18 cellular contexts compared by ENCODE assay signal in the genomic region with DNA sequence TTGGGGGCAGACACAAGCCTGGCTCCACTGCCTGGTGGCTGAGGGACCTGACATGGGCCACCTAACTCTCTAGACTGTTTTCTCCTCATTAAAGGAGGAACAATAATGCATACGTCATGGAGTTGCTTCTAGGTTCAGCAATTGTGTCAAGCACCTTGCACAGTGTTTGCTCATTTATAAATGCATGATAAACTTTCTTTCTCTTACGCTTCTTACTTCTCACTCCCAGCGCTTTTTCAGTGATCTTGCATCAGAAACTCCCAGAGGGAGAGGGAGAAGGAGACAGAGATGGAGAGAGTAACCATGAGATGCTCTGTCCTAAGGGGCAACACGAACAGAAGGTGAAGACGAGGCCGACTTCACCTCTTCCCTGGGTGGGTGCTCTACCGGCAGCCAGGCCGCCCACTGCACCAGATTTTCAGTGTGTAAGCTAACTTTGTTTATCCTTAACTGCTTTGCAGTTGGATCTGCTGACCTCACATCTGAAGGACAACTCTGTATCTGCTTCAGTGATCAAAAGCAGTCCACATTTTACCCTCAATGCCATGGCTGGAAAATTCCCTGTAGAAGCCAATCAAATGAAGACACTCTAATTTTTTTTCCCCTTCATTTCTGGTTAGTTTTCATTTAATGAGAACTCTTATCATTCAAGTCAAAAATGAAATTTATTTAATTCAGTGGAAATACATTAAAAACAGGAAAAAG.
"Had no signal": no experiment of that assay in that cellular context is flagged by ENCODE, and none has a peak within 500 bp of the region (broad histone marks: within the 10 kb centered on the region; RNA-seq: fewer than 3 reads in every experiment).

No MANE protein-coding gene starts in this region.

- H3K27ac ChIP-seq: epithelial cell of prostate, prostate gland, thoracic aorta had no signal

- H3K27me3 ChIP-seq: adrenal gland had no signal

- DNase-seq: activated B cell treated with CpG ODN at 0.5 μM for 24 hours; activated naive CD4-positive, alpha-beta T cell treated with anti-CD3 and anti-CD28 coated beads, Interleukin-2, amount 50 U/mL, for 16 hours; activated T-cell treated with anti-CD3 and anti-CD28 coated beads, Interleukin-2, amount 50 U/mL, for 1 hour; central memory CD4-positive, alpha-beta T cell; effector memory CD4-positive, alpha-beta T cell; hypothalamus; left cardiac atrium; naive thymus-derived CD4-positive, alpha-beta T cell; nucleus accumbens; stimulated activated CD4-positive, alpha-beta T cell treated with anti-CD3 and anti-CD28 coated beads, Interleukin-4, amount 100 ng/mL, for 1 hour; stimulated activated CD8-positive, alpha-beta memory T cell treated with anti-CD3 and anti-CD28 coated beads, Interleukin-4, amount 100 ng/mL, for 48 hours; stimulated activated naive CD8-positive, alpha-beta T cell treated with anti-CD3 and anti-CD28 coated beads, Interleukin-15, Interleukin-2, amounts not matched to agents 100 U/mL and 50 U/mL, for 24 hours had no signal

- H3K4me1 ChIP-seq: prostate gland had no signal

- H3K36me3 ChIP-seq: adrenal gland, prostate gland, thoracic aorta had no signal

- H3K27me3 Mint-ChIP-seq: activated B cell treated with CpG ODN at 0.5 μM for 24 hours; naive thymus-derived CD4-positive, alpha-beta T cell had no signal

- H3K9me3 Mint-ChIP-seq: activated B cell treated with CpG ODN at 0.5 μM for 24 hours; naive thymus-derived CD4-positive, alpha-beta T cell; T-helper 1 cell treated with Interleukin-12 subunit alpha and Interleukin-12 subunit beta and Interleukin-4 antibody, amounts not matched to agents 30 μg/mL and 1 μg/mL, for 36 hours had no signal

- H3K9me3 ChIP-seq: adrenal gland, prostate gland, thoracic aorta had no signal

- H3K27ac Mint-ChIP-seq: activated B cell treated with CpG ODN at 0.5 μM for 24 hours; naive thymus-derived CD4-positive, alpha-beta T cell; T-helper 1 cell treated with Interleukin-12 subunit alpha and Interleukin-12 subunit beta and Interleukin-4 antibody, amounts not matched to agents 30 μg/mL and 1 μg/mL, for 36 hours had no signal

- H3K4me3 ChIP-seq: adrenal gland, lung, prostate gland, thoracic aorta had no signal

- H3K4me3 Mint-ChIP-seq: activated B cell treated with CpG ODN at 0.5 μM for 24 hours; naive thymus-derived CD4-positive, alpha-beta T cell; T-helper 1 cell treated with Interleukin-12 subunit alpha and Interleukin-12 subunit beta and Interleukin-4 antibody, amounts not matched to agents 30 μg/mL and 1 μg/mL, for 36 hours had no signal
